ENCODE assay signal across 13 cellular contexts in genomic region chr1:180630408-180631196, GRCh38. TPM values are rescaled to one million over a fixed set of nuclear protein-coding genes. Genes with fewer than 3 reads are reported as not detected.
A peak's percentile ranks its signal among the peaks of the same experiment; 100 is the strongest.
DNase-seq lines count a peak whose midpoint lies in the region; ATAC-seq and TF ChIP-seq lines count a peak whose summit lies in the region.
"Had no signal": no experiment of that assay in that cellular context is flagged by ENCODE, and none has a peak within 500 bp of the region (broad histone marks: within the 10 kb centered on the region; RNA-seq: fewer than 3 reads in every experiment).

No MANE protein-coding gene starts in this region.

- in situ Hi-C loops in gastrocnemius medialis (cut with MboI; ENCODE audit: low sequenced_read_pairs in 4 of 4): loop anchor here in 1 of 4 donors (25.0 kb wide), 1 partner anchor 232 kb away; no protein-coding TSS in a partner anchor

- peak overlapping the region; percentile 50 for H3K4me2 ChIP-seq in DOHH2 (ENCODE audit: low read length)
- peak overlapping the region; percentile 18 for H3K4me2 ChIP-seq in Karpas-422 (ENCODE audit: low read depth, low read length, poor library complexity, severe bottlenecking)

- DNase-seq in Karpas-422: no peak
- DNase-seq in gastrocnemius medialis: no peak
- DNase-seq in activated effector memory CD4-positive, alpha-beta T cell treated with Interleukin-2 at 50 U/mL for 16 hours: no peak
- DNase-seq in NCI-H226: no peak
- no peak for DNase-seq in stimulated activated naive CD4-positive, alpha-beta T cell (lab: John Stamatoyannopoulos, UW)
- no peak for DNase-seq in activated CD4-positive, CD25-positive, alpha-beta regulatory T cell treated with anti-CD3 and anti-CD28 coated beads, Interleukin-2, amount 50 U/mL, for 72 hours
- DNase-seq: activated CD8-positive, alpha-beta memory T cell treated with anti-CD3 and anti-CD28 coated beads for 24 hours; CD4-positive, CD25-positive, alpha-beta regulatory T cell; NCI-H1694; retina; substantia nigra had no signal

- H3K4me1 ChIP-seq in DOHH2 (ENCODE audit: control insufficient read depth, low read length): peaks cover 33% of the 10 kb centered on the region
- peaks cover 48% of the 10 kb centered on the region for H3K4me1 ChIP-seq in Karpas-422 (ENCODE audit: low read length)
- H3K4me1 ChIP-seq in gastroesophageal sphincter: peaks cover 0 to 46% (median 4%) of the 10 kb centered on the region in 3 donors
- H3K4me1 ChIP-seq in gastrocnemius medialis: peaks cover 23 to 32% of the 10 kb centered on the region in 2 donors

- intact Hi-C loops in gastrocnemius medialis (cut with DNase I; ENCODE audit: low total_unique reads): loop anchor here (1.0 to 10.0 kb wide), 6 partner anchors 20 to 534 kb away; partner anchors contain the start of gene STX6

- no peak overlapping the region for H3K27ac ChIP-seq in DOHH2 (ENCODE audit: low read depth, low read length)
- H3K27ac ChIP-seq in Karpas-422 (ENCODE audit: low read length): no peak overlapping the region
- peak overlapping the region in 3 of 4 donors; percentile 90 to 99 (median 96) for H3K27ac ChIP-seq in gastroesophageal sphincter
- peak overlapping the region; percentile 83 to 97 (median 90) for H3K27ac ChIP-seq in gastrocnemius medialis

- H3K4me3 ChIP-seq in DOHH2 (ENCODE audit: low read length) (peak overlapping the region; percentile 46), Karpas-422 (ENCODE audit: low read length) (no peak overlapping the region), gastroesophageal sphincter (no peak overlapping the region), gastrocnemius medialis (no peak overlapping the region)

- H3K79me2 ChIP-seq in DOHH2 (ENCODE audit: control insufficient read depth, low read length): peaks cover 28% of the 10 kb centered on the region
- peaks cover 23% of the 10 kb centered on the region for H3K79me2 ChIP-seq in Karpas-422 (ENCODE audit: low read length)

- H3F3A ChIP-seq in DOHH2 (ENCODE audit: control insufficient read depth, insufficient read depth): no peaks in the 10 kb centered on the region; the same call in 1 of the 2 replicates

- peaks cover 10% of the 10 kb centered on the region; the same call in 1 of the 2 replicates for H3K27me3 ChIP-seq in DOHH2 (ENCODE audit: control insufficient read depth, low read length)
- H3K27me3 ChIP-seq in Karpas-422 (ENCODE audit: low read length): no peaks in the 10 kb centered on the region
- no peaks in the 10 kb centered on the region for H3K27me3 ChIP-seq in gastroesophageal sphincter
- no peaks in the 10 kb centered on the region for H3K27me3 ChIP-seq in gastrocnemius medialis

- 95 to 100% methylated on average over 1 to 2 of the region's 2 CpGs for WGBS in gastroesophageal sphincter (ENCODE audit: low coverage in 1 of 2), 2 donors

- H3K9ac ChIP-seq in Karpas-422 (ENCODE audit: low read length): no peak overlapping the region

- TF ChIP-seq CTCF in DOHH2 (IDR thresholded peaks at IDR 0.05; ENCODE audit: low read depth, low read length, poor library complexity, severe bottlenecking): no peak
- TF ChIP-seq CTCF in gastroesophageal sphincter (IDR thresholded peaks at IDR 0.05): no peak
- no peak for TF ChIP-seq CTCF in gastrocnemius medialis (IDR thresholded peaks at IDR 0.05 in 4 of 5, conservative IDR thresholded peaks at IDR 0.05 in 1 of 5)

- ATAC-seq in gastroesophageal sphincter: no peak
- no peak for ATAC-seq in gastrocnemius medialis

- H3K9me3 ChIP-seq in DOHH2 (ENCODE audit: control insufficient read depth, insufficient read depth, low read length): no peaks in the 10 kb centered on the region
- H3K9me3 ChIP-seq in Karpas-422 (ENCODE audit: low read length): no peaks in the 10 kb centered on the region
- H3K9me3 ChIP-seq in gastroesophageal sphincter: no peaks in the 10 kb centered on the region
- no peaks in the 10 kb centered on the region for H3K9me3 ChIP-seq in gastrocnemius medialis

- H3K36me3 ChIP-seq in DOHH2 (ENCODE audit: control insufficient read depth, low read length): 0 out of 2 replicates have a peak, but pooled peaks cover 4% of the 10 kb centered on the region
- H3K36me3 ChIP-seq in Karpas-422 (ENCODE audit: insufficient read depth, low read length): no peaks in the 10 kb centered on the region
- no peaks in the 10 kb centered on the region for H3K36me3 ChIP-seq in gastroesophageal sphincter
- H3K36me3 ChIP-seq in gastrocnemius medialis: no peaks in the 10 kb centered on the region

- no peak for TF ChIP-seq EP300 in gastroesophageal sphincter (IDR thresholded peaks at IDR 0.05)

- TF ChIP-seq POLR2A in gastroesophageal sphincter (IDR thresholded peaks at IDR 0.05) (no peak), gastrocnemius medialis (IDR thresholded peaks at IDR 0.05) (no peak)

- H3K9me2 ChIP-seq in DOHH2 (replicated peaks; ENCODE audit: control insufficient read depth, low read length) (no peaks in the 10 kb centered on the region), Karpas-422 (replicated peaks; ENCODE audit: insufficient read depth, low read length) (no peaks in the 10 kb centered on the region)

- peak overlapping the region; percentile 0; the same call in 1 of the 2 replicates for H2AFZ ChIP-seq in Karpas-422 (ENCODE audit: low read length)

- H4K20me1 ChIP-seq in DOHH2 (ENCODE audit: control insufficient read depth, insufficient read depth, low read depth, low read length) (0 out of 2 replicates have a peak, but pooled peaks cover 6% of the 10 kb centered on the region), Karpas-422 (ENCODE audit: insufficient read depth, low read depth, low read length) (peaks cover 11% of the 10 kb centered on the region; the same call in 1 of the 2 replicates)

RNA-seq across cellular contexts. Expression of gene XPR1, which starts 1.2 kb away (rescaled TPM):
- total RNA-seq in Karpas-422 (2014; rRNA removed; shearing (Covaris generic); ENCODE audit: low replicate concordance): 18.2 and 38.3 TPM in 2 replicates
- 10 to 100 TPM; 17.2 to 28.3 (median 26.6) TPM for total RNA-seq in gastroesophageal sphincter
- 10 to 100 TPM; 14.5 to 24.9 (median 18.6) TPM for total RNA-seq in gastrocnemius medialis

Comparison
In these comparisons a context has a peak if more than half of its experiments do, and no peak if none do; other contexts are left out.
1. H3K27ac ChIP-seq: peak in gastroesophageal sphincter (3 of 4) and gastrocnemius medialis (4 of 4); none in DOHH2 (single experiment) and Karpas-422 (single experiment).